In the genomic region with DNA sequence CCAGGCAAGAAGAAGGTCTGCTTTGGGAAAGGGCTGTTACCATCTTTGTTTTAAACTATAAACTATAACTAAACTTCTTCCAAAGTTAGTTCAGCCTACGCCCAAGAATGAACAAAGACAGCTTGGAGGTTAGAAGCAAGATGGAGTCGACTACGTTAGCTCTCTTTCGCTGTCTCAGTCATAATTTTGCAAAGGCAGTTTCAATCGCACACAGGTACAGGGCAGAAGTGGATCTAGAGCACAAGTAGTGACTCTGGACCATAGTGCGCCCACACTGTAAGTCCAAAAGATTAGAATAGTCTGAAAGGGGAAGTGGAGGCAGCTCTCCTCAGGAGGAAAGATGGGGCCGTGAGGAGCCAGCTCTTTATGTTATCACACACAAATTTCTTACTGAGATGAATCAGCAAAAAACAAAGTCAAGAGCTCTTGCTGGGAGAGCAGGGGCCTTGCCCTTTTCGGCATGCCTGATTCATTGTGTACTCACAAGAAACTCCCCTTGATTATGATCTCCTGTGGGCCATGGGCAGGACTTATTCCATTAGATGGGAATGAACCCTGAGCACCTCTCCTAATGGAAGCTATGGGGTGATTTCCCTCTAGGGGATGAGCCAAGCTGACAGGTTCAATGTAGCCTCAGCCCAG, we compare ENCODE assay signal across 22 cellular contexts.
"Had no signal": no experiment of that assay in that cellular context is flagged by ENCODE, and none has a peak within 500 bp of the region (broad histone marks: within the 10 kb centered on the region; RNA-seq: fewer than 3 reads in every experiment).

No MANE protein-coding gene starts in this region.

- H3K36me3 ChIP-seq: adrenal gland, colonic mucosa, esophagus muscularis mucosa, tibial nerve, vagina had no signal

- H3K27ac ChIP-seq: adrenal gland, colonic mucosa, esophagus muscularis mucosa, tibial nerve, vagina had no signal

- H3K4me3 ChIP-seq: adrenal gland, colonic mucosa, esophagus muscularis mucosa, tibial nerve, vagina had no signal

- ATAC-seq: left ventricle myocardium superior, natural killer cell, right cardiac atrium had no signal

- H3K27ac Mint-ChIP-seq: activated T-helper 2 cell treated with anti-CD3 and anti-CD28 coated beads, Interferon-gamma antibody, Interleukin-2, Interleukin-4, amounts not matched to agents 10 μg/mL and 5 μg/mL and 100 μg/mL, durations not matched to agents 14 hours and 24 hours and 36 hours; natural killer cell had no signal

- H3K9me3 Mint-ChIP-seq: activated T-helper 2 cell treated with anti-CD3 and anti-CD28 coated beads, Interferon-gamma antibody, Interleukin-2, Interleukin-4, amounts not matched to agents 10 μg/mL and 5 μg/mL and 100 μg/mL, durations not matched to agents 14 hours and 24 hours and 36 hours; natural killer cell had no signal

- H3K27me3 ChIP-seq: colonic mucosa, esophagus muscularis mucosa, vagina had no signal

- H3K4me3 Mint-ChIP-seq: natural killer cell had no signal

- FAIRE-seq: endometrium, kidney, small intestine had no signal

- H3K4me1 Mint-ChIP-seq: natural killer cell had no signal

- H3K36me3 Mint-ChIP-seq: natural killer cell had no signal

- DNase-seq: activated CD4-positive, CD25-positive, alpha-beta regulatory T cell treated with anti-CD3 and anti-CD28 coated beads, Interleukin-2, amount 50 U/mL, for 72 hours; activated naive CD4-positive, alpha-beta T cell treated with anti-CD3 and anti-CD28 coated beads, Interleukin-2, amount 50 U/mL, for 16 hours; adrenal gland; caudate nucleus; colonic mucosa; foreskin fibroblast; hippocampal formation; kidney; left ventricle myocardium superior; mesendoderm; natural killer cell; right cardiac atrium; small intestine; stimulated activated CD4-positive, alpha-beta T cell treated with anti-CD3 and anti-CD28 coated beads, Interleukin-4, amount 100 ng/mL, for 4 hours; stimulated activated CD8-positive, alpha-beta memory T cell treated with anti-CD3 and anti-CD28 coated beads, Interleukin-4, amount 100 ng/mL, for 48 hours; stimulated activated naive CD4-positive, alpha-beta T cell treated with Interleukin-2 at 50 U/mL for 16 hours; substantia nigra had no signal

- H3K9me3 ChIP-seq: adrenal gland, colonic mucosa, esophagus muscularis mucosa, tibial nerve, vagina had no signal

- H3K4me1 ChIP-seq: adrenal gland, colonic mucosa, esophagus muscularis mucosa, tibial nerve, vagina had no signal
